ENCODE assay signal across 24 cellular contexts in the genomic region with DNA sequence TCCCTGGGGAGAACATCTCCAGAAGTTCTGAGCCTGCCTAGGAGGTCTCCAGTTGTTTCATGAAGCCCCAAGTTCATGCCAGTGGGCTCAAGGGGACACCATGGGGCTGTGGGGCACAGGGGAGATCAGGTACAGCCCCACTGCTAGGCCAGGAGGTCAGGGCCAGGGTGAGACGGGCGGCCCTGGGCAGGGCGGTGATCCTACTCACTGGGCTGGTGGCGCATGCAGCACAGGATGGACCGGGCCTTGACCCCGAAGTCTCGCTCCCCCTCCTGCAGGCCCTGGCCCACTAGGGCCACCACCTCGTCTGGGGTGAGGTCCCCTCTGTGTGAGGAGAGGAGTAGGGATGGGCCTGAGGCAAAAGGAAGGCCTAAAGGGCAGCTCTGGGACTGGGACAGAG.
"Had no signal": no experiment of that assay in that cellular context is flagged by ENCODE, and none has a peak within 500 bp of the region (broad histone marks: within the 10 kb centered on the region; RNA-seq: fewer than 3 reads in every experiment).

No MANE protein-coding gene starts in this region.

- H3K27me3 ChIP-seq: breast epithelium, Peyer's patch had no signal

- H3K9me3 ChIP-seq: Peyer's patch had no signal

- H3K4me3 Mint-ChIP-seq: activated CD8-positive, alpha-beta T cell treated with anti-CD3 and anti-CD28 coated beads for 36 hours; activated naive CD8-positive, alpha-beta T cell treated with anti-CD3 and anti-CD28 coated beads, Interleukin-2, amount 10 ng/mL, durations not matched to agents 7 days and 5 days; activated T-cell treated with anti-CD3 and anti-CD28 coated beads, Interleukin-2, amount 50 U/mL, for 72 hours; T-cell; T-helper 2 cell treated with Interferon-gamma antibody and Interleukin-4, amounts not matched to agents 5 μg/mL and 100 μg/mL, for 36 hours had no signal

- H3K4me1 ChIP-seq: breast epithelium, Peyer's patch had no signal

- ATAC-seq: activated CD4-positive, CD25-positive, alpha-beta regulatory T cell treated with anti-CD3 and anti-CD28 coated beads, Interleukin-2, amount 50 U/mL, for 24 hours; activated CD8-positive, alpha-beta T cell treated with anti-CD3 and anti-CD28 coated beads for 36 hours; T-cell had no signal

- H3K27ac ChIP-seq: breast epithelium, Peyer's patch, RWPE1, SK-N-MC had no signal

- H3K9me3 Mint-ChIP-seq: activated CD8-positive, alpha-beta T cell treated with anti-CD3 and anti-CD28 coated beads for 36 hours; activated naive CD8-positive, alpha-beta T cell treated with anti-CD3 and anti-CD28 coated beads, Interleukin-2, amount 10 ng/mL, durations not matched to agents 7 days and 5 days; activated T-cell treated with anti-CD3 and anti-CD28 coated beads, Interleukin-2, amount 50 U/mL, for 72 hours; T-helper 2 cell treated with Interferon-gamma antibody and Interleukin-4, amounts not matched to agents 5 μg/mL and 100 μg/mL, for 36 hours had no signal

- H3K36me3 ChIP-seq: breast epithelium had no signal

- H3K4me3 ChIP-seq: breast epithelium, Peyer's patch, SK-N-MC had no signal

- DNase-seq: activated CD4-positive, alpha-beta T cell treated with anti-CD3 and anti-CD28 coated beads for 4 hours; activated CD8-positive, alpha-beta memory T cell treated with anti-CD3 and anti-CD28 coated beads, Interleukin-2, amount 50 U/mL, for 4 hours; activated CD8-positive, alpha-beta T cell treated with anti-CD3 and anti-CD28 coated beads for 36 hours; activated naive CD8-positive, alpha-beta T cell treated with anti-CD3 and anti-CD28 coated beads, Interleukin-2, amount 10 ng/mL, durations not matched to agents 7 days and 5 days; activated T-cell treated with anti-CD3 and anti-CD28 coated beads, Interleukin-2, amount 50 U/mL, for 72 hours; aorta; caudate nucleus; IMR-90; Kasumi-1; KBM-7; NCI-H1105 treated with DMSO at 0.1 percent for 48 hours; NCI-H1436 treated with DMSO at 0.1 percent for 48 hours; NCI-H187; NCI-H2081; NCI-H510A treated with DMSO at 0.1 percent for 48 hours; NCI-H69; Peyer's patch; SIG-M5; T-cell had no signal

- H3K27me3 Mint-ChIP-seq: activated CD8-positive, alpha-beta T cell treated with anti-CD3 and anti-CD28 coated beads for 36 hours; activated naive CD8-positive, alpha-beta T cell treated with anti-CD3 and anti-CD28 coated beads, Interleukin-2, amount 10 ng/mL, durations not matched to agents 7 days and 5 days; T-cell had no signal

- H3K27ac Mint-ChIP-seq: activated CD8-positive, alpha-beta T cell treated with anti-CD3 and anti-CD28 coated beads for 36 hours; activated naive CD8-positive, alpha-beta T cell treated with anti-CD3 and anti-CD28 coated beads, Interleukin-2, amount 10 ng/mL, durations not matched to agents 7 days and 5 days; activated T-cell treated with anti-CD3 and anti-CD28 coated beads, Interleukin-2, amount 50 U/mL, for 72 hours; T-helper 2 cell treated with Interferon-gamma antibody and Interleukin-4, amounts not matched to agents 5 μg/mL and 100 μg/mL, for 36 hours had no signal
